Comparison of ENCODE assay signal across 31 cellular contexts in the genomic region with DNA sequence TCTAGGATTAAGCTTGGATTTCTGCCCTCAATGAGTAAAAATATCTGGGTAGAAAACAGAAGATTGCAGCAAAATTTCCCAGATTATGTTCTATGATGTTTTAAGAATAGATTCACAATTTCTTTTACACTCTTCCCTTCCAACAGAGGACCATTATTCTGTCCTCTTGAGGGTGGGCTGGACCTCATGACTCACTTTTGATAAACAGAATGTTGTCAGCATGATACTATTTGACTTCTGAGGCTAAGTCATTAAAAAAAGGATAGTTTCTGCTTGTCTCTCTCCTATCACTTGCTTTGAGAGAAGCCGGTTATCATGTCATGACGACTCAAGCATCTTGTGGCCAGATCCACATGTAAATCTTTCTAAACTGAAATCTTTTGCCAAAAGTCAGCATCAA.
"Had no signal": no experiment of that assay in that cellular context is flagged by ENCODE, and none has a peak within 500 bp of the region (broad histone marks: within the 10 kb centered on the region; RNA-seq: fewer than 3 reads in every experiment).

No MANE protein-coding gene starts in this region.

- H3K9me3 ChIP-seq: adrenal gland, ascending aorta, body of pancreas, breast epithelium had no signal

- H3K27ac ChIP-seq: adrenal gland, ascending aorta, body of pancreas, brain microvascular endothelial cell, breast epithelium, cardiac muscle cell had no signal

- H3K4me3 ChIP-seq: adrenal gland, ascending aorta, body of pancreas, breast epithelium, cardiac muscle cell had no signal

- H3K4me1 ChIP-seq: adrenal gland, ascending aorta, breast epithelium had no signal

- H3K27me3 ChIP-seq: adrenal gland, ascending aorta, body of pancreas, brain microvascular endothelial cell, breast epithelium, cardiac muscle cell had no signal

- H3K36me3 ChIP-seq: adrenal gland, ascending aorta, brain microvascular endothelial cell, breast epithelium, cardiac muscle cell had no signal

- DNase-seq: activated effector memory CD4-positive, alpha-beta T cell treated with Interleukin-2 at 50 U/mL for 16 hours; activated gamma-delta T cell; activated gamma-delta T cell treated with Interleukin-2 at 50 U/mL for 16 hours; activated naive CD4-positive, alpha-beta T cell; activated naive CD4-positive, alpha-beta T cell treated with anti-CD3 and anti-CD28 coated beads for 36 hours; activated naive CD4-positive, alpha-beta T cell treated with anti-CD3 and anti-CD28 coated beads, Interleukin-2, amount 10 ng/mL, durations not matched to agents 7 days and 5 days; activated naive CD4-positive, alpha-beta T cell treated with anti-CD3 and anti-CD28 coated beads, Interleukin-2, amount 50 U/mL, for 16 hours; activated naive CD4-positive, alpha-beta T cell treated with Interleukin-2 at 50 U/mL for 16 hours; activated naive CD8-positive, alpha-beta T cell treated with anti-CD3 and anti-CD28 coated beads for 36 hours; activated naive CD8-positive, alpha-beta T cell treated with anti-CD3 and anti-CD28 coated beads, Interleukin-2, amount 10 ng/mL, durations not matched to agents 7 days and 5 days; activated naive CD8-positive, alpha-beta T cell treated with anti-CD3 and anti-CD28 coated beads, Interleukin-2, amount 50 U/mL, for 24 hours; activated T-cell treated with anti-CD3 and anti-CD28 coated beads, Interleukin-2, amount 50 U/mL, for 1 hour; activated T-cell treated with anti-CD3 and anti-CD28 coated beads, Interleukin-2, amount 50 U/mL, for 24 hours; activated T-cell treated with anti-CD3 and anti-CD28 coated beads, Interleukin-2, amount 50 U/mL, for 4 hours; activated T-cell treated with anti-CD3 and anti-CD28 coated beads, Interleukin-2, amount 50 U/mL, for 48 hours; activated T-cell treated with anti-CD3 and anti-CD28 coated beads, Interleukin-2, amount 50 U/mL, for 72 hours; adrenal gland; amniotic stem cell; amygdala; anterior cingulate cortex; aorta; body of pancreas; brain microvascular endothelial cell; caudate nucleus; central memory CD4-positive, alpha-beta T cell; cerebellar nuclear complex had no signal

- ATAC-seq: activated naive CD4-positive, alpha-beta T cell treated with anti-CD3 and anti-CD28 coated beads, Interleukin-2, amount 50 U/mL, for 72 hours; activated naive CD8-positive, alpha-beta T cell treated with anti-CD3 and anti-CD28 coated beads, Interleukin-2, amount 50 U/mL, for 24 hours; activated T-cell treated with anti-CD3 and anti-CD28 coated beads, Interleukin-2, amount 50 U/mL, for 4 hours; activated T-cell treated with anti-CD3 and anti-CD28 coated beads, Interleukin-2, amount 50 U/mL, for 72 hours; activated T-helper 17 cell treated with anti-CD3 and anti-CD28 coated beads, Interleukin-2, amount 50 U/mL, for 72 hours; body of pancreas had no signal
